In genomic region chr1:7470904-7471638, GRCh38 we compare ENCODE assay signal across 8 cellular contexts.
DNase-seq lines count a peak whose midpoint lies in the region; ATAC-seq and TF ChIP-seq lines count a peak whose summit lies in the region.

No MANE protein-coding gene starts in this region.

- ATAC-seq in HG02798 (IDR thresholded peaks at IDR 0.05; ENCODE audit: poor library complexity, unreplicated experiment): peak; percentile 60
- no peak for ATAC-seq in activated CD8-positive, alpha-beta memory T cell treated with anti-CD3 and anti-CD28 coated beads, Interleukin-2, amount 10 ng/mL, durations not matched to agents 7 days and 5 days
- ATAC-seq in HG03469 (IDR thresholded peaks at IDR 0.05; ENCODE audit: unreplicated experiment): no peak

- peak; percentile 90 to 97 (median 96) for DNase-seq in adrenal gland
- DNase-seq in right atrium auricular region (ENCODE audit: low spot score): peak; percentile 76
- DNase-seq in suprapubic skin (ENCODE audit: low spot score in 2 of 2): peak in 1 of 2 donors; percentile 80
- DNase-seq in NCI-H1436 treated with DMSO at 0.1 percent for 48 hours (lab: John Stamatoyannopoulos, UW): no peak
- no peak for DNase-seq in activated CD8-positive, alpha-beta memory T cell treated with anti-CD3 and anti-CD28 coated beads, Interleukin-2, amount 10 ng/mL, durations not matched to agents 7 days and 5 days
- no peak for DNase-seq in stimulated activated naive CD4-positive, alpha-beta T cell (lab: John Stamatoyannopoulos, UW)

- peaks cover 22 to 34% of the 10 kb centered on the region in 2 donors for H3K4me1 ChIP-seq in adrenal gland (replicated peaks in 1 of 2)
- peaks cover 0 to 26% of the 10 kb centered on the region in 2 donors for H3K4me1 ChIP-seq in right atrium auricular region
- peaks cover 37% of the 10 kb centered on the region for H3K4me1 ChIP-seq in suprapubic skin

- H3K4me3 ChIP-seq in adrenal gland: no peak overlapping the region
- H3K4me3 ChIP-seq in right atrium auricular region: no peak overlapping the region
- H3K4me3 ChIP-seq in suprapubic skin: no peak overlapping the region

- TF ChIP-seq CTCF in adrenal gland (IDR thresholded peaks at IDR 0.05): no peak
- no peak for TF ChIP-seq CTCF in right atrium auricular region (IDR thresholded peaks at IDR 0.05)
- TF ChIP-seq CTCF in suprapubic skin (IDR thresholded peaks at IDR 0.05): no peak

- H3K9me3 Mint-ChIP-seq in activated CD8-positive, alpha-beta memory T cell treated with anti-CD3 and anti-CD28 coated beads, Interleukin-2, amount 10 ng/mL, durations not matched to agents 7 days and 5 days (ENCODE audit: low read depth): no peaks in the 10 kb centered on the region

- H3K27me3 ChIP-seq in adrenal gland (no peaks in the 10 kb centered on the region), right atrium auricular region (no peaks in the 10 kb centered on the region), suprapubic skin (peaks cover 6% of the 10 kb centered on the region)

- H3K4me1 Mint-ChIP-seq in activated CD8-positive, alpha-beta memory T cell treated with anti-CD3 and anti-CD28 coated beads, Interleukin-2, amount 10 ng/mL, durations not matched to agents 7 days and 5 days: no peaks in the 10 kb centered on the region

- no peaks in the 10 kb centered on the region for H3K36me3 ChIP-seq in adrenal gland (replicated peaks in 1 of 2)
- H3K36me3 ChIP-seq in right atrium auricular region: no peaks in the 10 kb centered on the region
- no peaks in the 10 kb centered on the region for H3K36me3 ChIP-seq in suprapubic skin

- H3K27me3 Mint-ChIP-seq in activated CD8-positive, alpha-beta memory T cell treated with anti-CD3 and anti-CD28 coated beads, Interleukin-2, amount 10 ng/mL, durations not matched to agents 7 days and 5 days: no peaks in the 10 kb centered on the region

- intact Hi-C loops in adrenal gland (cut with DNase I): no loop called here

- H3K4me3 Mint-ChIP-seq in activated CD8-positive, alpha-beta memory T cell treated with anti-CD3 and anti-CD28 coated beads, Interleukin-2, amount 10 ng/mL, durations not matched to agents 7 days and 5 days: no peak overlapping the region

- TF ChIP-seq POLR2A in adrenal gland (IDR thresholded peaks at IDR 0.05): no peak
- TF ChIP-seq POLR2A in suprapubic skin (IDR thresholded peaks at IDR 0.05): no peak

- CTCF ChIA-PET in activated CD8-positive, alpha-beta memory T cell treated with anti-CD3 and anti-CD28 coated beads, Interleukin-2, amount 10 ng/mL, durations not matched to agents 7 days and 5 days (lab: Charles Lee): no interaction called here

- H3K9me3 ChIP-seq in adrenal gland (replicated peaks in 1 of 3): no peaks in the 10 kb centered on the region
- H3K9me3 ChIP-seq in right atrium auricular region: no peaks in the 10 kb centered on the region
- H3K9me3 ChIP-seq in suprapubic skin: no peaks in the 10 kb centered on the region

- WGBS in adrenal gland, 4 donors: 36 to 61% (median 41%) methylated on average over 10 to 12 of the region's 12 CpGs
- 33% methylated on average over 7 of the region's 12 CpGs for WGBS in suprapubic skin

- H3K27ac ChIP-seq in adrenal gland (peak overlapping the region in 3 of 5 donors; percentile 43 to 63 (median 60)), right atrium auricular region (peak overlapping the region in 1 of 2 donors; percentile 42), suprapubic skin (peak overlapping the region; percentile 35)

- TF ChIP-seq EP300 in suprapubic skin (IDR thresholded peaks at IDR 0.05): no peak

- H3K36me3 Mint-ChIP-seq in activated CD8-positive, alpha-beta memory T cell treated with anti-CD3 and anti-CD28 coated beads, Interleukin-2, amount 10 ng/mL, durations not matched to agents 7 days and 5 days: no peaks in the 10 kb centered on the region

- H3K27ac Mint-ChIP-seq in activated CD8-positive, alpha-beta memory T cell treated with anti-CD3 and anti-CD28 coated beads, Interleukin-2, amount 10 ng/mL, durations not matched to agents 7 days and 5 days: no peak overlapping the region

Comparison
In these comparisons a context has a peak if more than half of its experiments do, and no peak if none do; other contexts are left out.
1. DNase-seq: peak in adrenal gland (7 of 7) and right atrium auricular region (single experiment); none in NCI-H1436 treated with DMSO at 0.1 percent for 48 hours (single experiment), activated CD8-positive, alpha-beta memory T cell treated with anti-CD3 and anti-CD28 coated beads, Interleukin-2, amount 10 ng/mL, durations not matched to agents 7 days and 5 days (single experiment) and stimulated activated naive CD4-positive, alpha-beta T cell (0 of 6).